ENCODE assay signal across 1 cellular context in genomic region chr3:126200534-126200933, GRCh38.
TF ChIP-seq lines count a peak whose summit lies in the region.

No MANE protein-coding gene starts in this region.

TF ChIP-seq in K562, 482 proteins besides CTCF, POLR2A, EP300 and RAD21 (continues in another document):
- TF ChIP-seq TSHZ1 (CRISPR knock-in tag; IDR thresholded peaks at IDR 0.05) (peak; percentile 93), CC2D1A (IDR thresholded peaks at IDR 0.05) (no peak), ESRRB (CRISPR knock-in tag; IDR thresholded peaks at IDR 0.05; ENCODE audit: borderline replicate concordance) (no peak), ERF (CRISPR knock-in tag; IDR thresholded peaks at IDR 0.05) (peak; percentile 99), ZNF584 (CRISPR knock-in tag; IDR thresholded peaks at IDR 0.05; ENCODE audit: low read depth) (peak; percentile 98), REST (CRISPR knock-in tag; IDR thresholded peaks at IDR 0.05; ENCODE audit: low read depth) (peak; percentile 77; the same call in 1 of the 2 replicates), ZKSCAN8 (CRISPR knock-in tag; IDR thresholded peaks at IDR 0.05) (peak; percentile 89), U2AF1 (optimal IDR thresholded peaks at IDR 0.05; ENCODE audit: low read depth, low read length) (no peak), UBTF (IDR thresholded peaks at IDR 0.05; ENCODE audit: borderline replicate concordance in 1 of 2, low read depth in 2 of 2, low read length in 2 of 2) (no peak), BCLAF1 (IDR thresholded peaks at IDR 0.05; ENCODE audit: borderline replicate concordance in 1 of 2, control insufficient read depth in 1 of 2, low read depth in 2 of 2, low read length in 1 of 2) (no peak), RERE (CRISPR knock-in tag; IDR thresholded peaks at IDR 0.05; ENCODE audit: borderline replicate concordance) (no peak), CREB3 (tag; conservative IDR thresholded peaks at IDR 0.05; ENCODE audit: low read depth) (peak; percentile 89), USF1 (CRISPR knock-in tag; IDR thresholded peaks at IDR 0.05) (no peak), HIVEP1 (CRISPR knock-in tag; IDR thresholded peaks at IDR 0.05) (peak; percentile 92), GMEB1 (CRISPR knock-in tag; IDR thresholded peaks at IDR 0.05) (peak; percentile 58), SNRNP70 (optimal IDR thresholded peaks at IDR 0.05; ENCODE audit: low read depth, low read length) (no peak), PHB (CRISPR knock-in tag; IDR thresholded peaks at IDR 0.05) (no peak), OTX1 (CRISPR knock-in tag; IDR thresholded peaks at IDR 0.05) (no peak), ESRRA (IDR thresholded peaks at IDR 0.05; ENCODE audit: borderline replicate concordance, low read depth) (no peak), ZNF717 (CRISPR knock-in tag; IDR thresholded peaks at IDR 0.05) (0 out of 2 replicates have a peak, but pooled peaks have one; percentile 33), ZNF143 (CRISPR knock-in tag; IDR thresholded peaks at IDR 0.05) (no peak), ZBTB12 (CRISPR knock-in tag; IDR thresholded peaks at IDR 0.05) (no peak), ZBTB49 (CRISPR knock-in tag; IDR thresholded peaks at IDR 0.05; ENCODE audit: borderline replicate concordance) (no peak)
